ENCODE assay signal across 24 cellular contexts in genomic region chr3:96428097-96428496, GRCh38.
"Had no signal": no experiment of that assay in that cellular context is flagged by ENCODE, and none has a peak within 500 bp of the region (broad histone marks: within the 10 kb centered on the region; RNA-seq: fewer than 3 reads in every experiment).

No MANE protein-coding gene starts in this region.

- H3K36me3 ChIP-seq: MG63, Peyer's patch, SJSA1 had no signal

- ATAC-seq: HepG2, PC-3, T-helper 17 cell had no signal

- H3K4me3 ChIP-seq: MG63, Peyer's patch, SJSA1, SK-N-MC had no signal

- H3K9me3 ChIP-seq: MG63, Peyer's patch, SJSA1 had no signal

- DNase-seq: IMR-90; Karpas-422; KG1; MG63; NCI-H1092; NCI-H1417; NCI-H1436 treated with DMSO at 0.1 percent for 48 hours; NCI-H1694; NCI-H187 treated with DMSO at 0.1 percent for 48 hours; NCI-H2029 treated with DMSO at 0.1 percent for 48 hours; NCI-H2171; NCI-H524; NCI-H526 treated with DMSO at 0.1 percent for 48 hours; NK-92 treated with Interleukin-12 subunit alpha and Interleukin-12 subunit beta, amount 100 ng/mL, for 24 hours; PC-3; Peyer's patch; Right ventricle myocardium superior; RPMI8226; SIG-M5; T-helper 1 cell; T-helper 17 cell had no signal

- FAIRE-seq: HepG2 had no signal

- H3K27ac ChIP-seq: Peyer's patch, SJSA1, SK-N-MC had no signal

- H3K27me3 ChIP-seq: MG63, Peyer's patch, SJSA1 had no signal

- H3K4me1 ChIP-seq: Peyer's patch, SJSA1 had no signal
